In the genomic region with DNA sequence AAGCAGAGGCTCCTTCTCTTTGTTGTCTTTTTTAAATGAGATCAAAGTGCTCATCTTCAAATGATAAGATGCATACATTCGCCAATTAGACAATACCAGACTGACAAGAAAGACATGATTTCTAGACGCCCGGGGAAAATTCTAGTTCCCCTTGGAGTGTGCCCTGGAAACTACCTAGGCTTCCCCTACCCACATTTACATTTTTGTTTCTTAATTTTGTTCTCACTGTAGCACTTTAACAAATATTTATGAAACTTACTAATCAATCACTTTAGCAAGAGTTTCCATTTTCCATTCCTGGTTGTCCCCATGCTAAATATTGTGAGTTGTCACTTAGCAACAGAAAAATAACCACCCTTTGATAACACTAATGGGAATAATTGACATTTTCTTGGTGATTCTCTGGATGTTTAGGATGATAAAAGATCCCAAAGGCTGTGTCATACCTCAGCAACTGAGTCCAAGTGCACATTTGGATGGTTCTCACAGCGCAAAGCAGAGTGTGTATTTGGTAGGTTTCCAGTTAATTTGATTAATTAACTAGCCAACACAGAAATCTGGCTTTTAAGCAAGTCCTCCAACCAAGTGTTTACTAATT, we compare ENCODE assay signal across 20 cellular contexts.
"Had no signal": no experiment of that assay in that cellular context is flagged by ENCODE, and none has a peak within 500 bp of the region (broad histone marks: within the 10 kb centered on the region; RNA-seq: fewer than 3 reads in every experiment).

No MANE protein-coding gene starts in this region.

- H3K4me3 Mint-ChIP-seq: activated CD4-positive, alpha-beta memory T cell treated with anti-CD3 and anti-CD28 coated beads for 36 hours; activated CD4-positive, alpha-beta T cell treated with anti-CD3 and anti-CD28 coated beads for 36 hours; activated CD8-positive, alpha-beta memory T cell treated with anti-CD3 and anti-CD28 coated beads, Interleukin-2, amount 10 ng/mL, durations not matched to agents 7 days and 5 days; activated naive CD4-positive, alpha-beta T cell treated with anti-CD3 and anti-CD28 coated beads, Interleukin-2, amount 10 ng/mL, durations not matched to agents 7 days and 5 days; memory B cell; natural killer cell treated with Interleukin-12 subunit alpha and Interleukin-12 subunit beta and Interleukin-15 and Interleukin-18, amount 100 ng/mL, for 72 hours had no signal

- ATAC-seq: activated CD8-positive, alpha-beta memory T cell treated with anti-CD3 and anti-CD28 coated beads, Interleukin-2, amount 10 ng/mL, durations not matched to agents 7 days and 5 days; left lobe of liver; right cardiac atrium; upper lobe of right lung had no signal

- H3K4me3 ChIP-seq: colonic mucosa, prostate gland, upper lobe of right lung had no signal

- H3K4me1 ChIP-seq: colonic mucosa, prostate gland, upper lobe of right lung had no signal

- H3K9me3 ChIP-seq: colonic mucosa, prostate gland, upper lobe of right lung had no signal

- H3K36me3 ChIP-seq: colonic mucosa, prostate gland, upper lobe of right lung had no signal

- H3K27me3 ChIP-seq: colonic mucosa, upper lobe of right lung had no signal

- H3K27me3 Mint-ChIP-seq: memory B cell had no signal

- H3K27ac ChIP-seq: colonic mucosa, prostate gland, upper lobe of right lung had no signal

- FAIRE-seq: endometrium, small intestine had no signal

- H3K27ac Mint-ChIP-seq: activated CD4-positive, alpha-beta memory T cell treated with anti-CD3 and anti-CD28 coated beads for 36 hours; activated CD4-positive, alpha-beta T cell treated with anti-CD3 and anti-CD28 coated beads for 36 hours; activated CD8-positive, alpha-beta memory T cell treated with anti-CD3 and anti-CD28 coated beads, Interleukin-2, amount 10 ng/mL, durations not matched to agents 7 days and 5 days; activated naive CD4-positive, alpha-beta T cell treated with anti-CD3 and anti-CD28 coated beads, Interleukin-2, amount 10 ng/mL, durations not matched to agents 7 days and 5 days; activated T-helper 2 cell treated with anti-CD3 and anti-CD28 coated beads, Interferon-gamma antibody, Interleukin-2, Interleukin-4, amounts not matched to agents 10 μg/mL and 5 μg/mL and 100 μg/mL, durations not matched to agents 14 hours and 24 hours and 36 hours; memory B cell; natural killer cell treated with Interleukin-12 subunit alpha and Interleukin-12 subunit beta and Interleukin-15 and Interleukin-18, amount 100 ng/mL, for 72 hours had no signal

- H3K4me1 Mint-ChIP-seq: activated CD8-positive, alpha-beta memory T cell treated with anti-CD3 and anti-CD28 coated beads, Interleukin-2, amount 10 ng/mL, durations not matched to agents 7 days and 5 days; activated naive CD4-positive, alpha-beta T cell treated with anti-CD3 and anti-CD28 coated beads, Interleukin-2, amount 10 ng/mL, durations not matched to agents 7 days and 5 days; memory B cell had no signal

- H3K36me3 Mint-ChIP-seq: activated CD4-positive, alpha-beta memory T cell treated with anti-CD3 and anti-CD28 coated beads for 36 hours; activated CD8-positive, alpha-beta memory T cell treated with anti-CD3 and anti-CD28 coated beads, Interleukin-2, amount 10 ng/mL, durations not matched to agents 7 days and 5 days; activated naive CD4-positive, alpha-beta T cell treated with anti-CD3 and anti-CD28 coated beads, Interleukin-2, amount 10 ng/mL, durations not matched to agents 7 days and 5 days; natural killer cell treated with Interleukin-12 subunit alpha and Interleukin-12 subunit beta and Interleukin-15 and Interleukin-18, amount 100 ng/mL, for 72 hours had no signal

- DNase-seq: activated CD8-positive, alpha-beta memory T cell treated with anti-CD3 and anti-CD28 coated beads, Interleukin-2, amount 10 ng/mL, durations not matched to agents 7 days and 5 days; activated naive CD4-positive, alpha-beta T cell treated with anti-CD3 and anti-CD28 coated beads, Interleukin-2, amount 10 ng/mL, durations not matched to agents 7 days and 5 days; activated T-cell treated with anti-CD3 and anti-CD28 coated beads, Interleukin-2, amount 50 U/mL, for 1 hour; caudate nucleus; colonic mucosa; right cardiac atrium; small intestine; stimulated activated CD4-positive, alpha-beta T cell treated with anti-CD3 and anti-CD28 coated beads, Interleukin-4, amount 100 ng/mL, for 4 hours; stimulated activated CD8-positive, alpha-beta memory T cell treated with anti-CD3 and anti-CD28 coated beads, Interleukin-4, amount 100 ng/mL, for 48 hours; stimulated activated naive CD8-positive, alpha-beta T cell treated with anti-CD3 and anti-CD28 coated beads, Interleukin-15, Interleukin-2, amounts not matched to agents 100 U/mL and 50 U/mL, for 24 hours; T-helper 2 cell; upper lobe of right lung had no signal

- H3K9me3 Mint-ChIP-seq: activated CD4-positive, alpha-beta memory T cell treated with anti-CD3 and anti-CD28 coated beads for 36 hours; activated naive CD4-positive, alpha-beta T cell treated with anti-CD3 and anti-CD28 coated beads, Interleukin-2, amount 10 ng/mL, durations not matched to agents 7 days and 5 days; memory B cell; natural killer cell treated with Interleukin-12 subunit alpha and Interleukin-12 subunit beta and Interleukin-15 and Interleukin-18, amount 100 ng/mL, for 72 hours had no signal
